In genomic region chr5:139763584-139764249, GRCh38 we compare ENCODE assay signal across 16 cellular contexts. TPM values are rescaled to one million over a fixed set of nuclear protein-coding genes. Genes with fewer than 3 reads are reported as not detected.
DNase-seq lines count a peak whose midpoint lies in the region; ATAC-seq, FAIRE-seq and TF ChIP-seq lines count a peak whose summit lies in the region.
"Had no signal": no experiment of that assay in that cellular context is flagged by ENCODE, and none has a peak within 500 bp of the region (broad histone marks: within the 10 kb centered on the region; RNA-seq: fewer than 3 reads in every experiment).

No MANE protein-coding gene starts in this region.

- H3K9me3 Mint-ChIP-seq in CD4-positive, alpha-beta T cell, result no peaks in the 10 kb centered on the region
- H3K9me3 Mint-ChIP-seq: naive thymus-derived CD4-positive, alpha-beta T cell had no signal

- H3K4me1 Mint-ChIP-seq in CD4-positive, alpha-beta T cell (ENCODE audit: low read depth), result peaks cover 9% of the 10 kb centered on the region

- no peak overlapping the region for H4K8ac ChIP-seq in H1 (ENCODE audit: extremely low read depth, insufficient read depth, low read length)

- no peak for FAIRE-seq in H1 (lab: Jason Lieb, UNC)

- H3K36me3 Mint-ChIP-seq in CD4-positive, alpha-beta T cell (ENCODE audit: low read depth), result no peaks in the 10 kb centered on the region
- H3K36me3 Mint-ChIP-seq: naive thymus-derived CD4-positive, alpha-beta T cell had no signal

- no peaks in the 10 kb centered on the region; the same call in 1 of the 2 replicates for H3K23me2 ChIP-seq in H1 (ENCODE audit: low read depth, low read length)

- no peak overlapping the region for H3K4me3 ChIP-seq in OCI-LY1 (ENCODE audit: low read depth, low read length, poor library complexity, severe bottlenecking)
- peak overlapping the region in 2 of 4 experiments; percentile 7 to 48; a peak in 4 of 8 replicates for H3K4me3 ChIP-seq in H1 (ENCODE audit: extremely low read depth in 1 of 4, insufficient read depth in 2 of 4, low read depth in 3 of 4, low read length in 4 of 4)
- H3K4me3 ChIP-seq in neural cell (ENCODE audit: low read length), result peak overlapping the region; percentile 67
- H3K4me3 ChIP-seq: SK-N-MC, upper lobe of left lung had no signal

- H4K20me1 ChIP-seq in OCI-LY1 (ENCODE audit: insufficient read depth, low read length) (no peaks in the 10 kb centered on the region), H1 (replicated peaks in 1 of 2; ENCODE audit: control insufficient read depth in 1 of 2, insufficient read depth in 2 of 2, low read length in 2 of 2) (peaks cover 0 to 7% of the 10 kb centered on the region in 2 experiments), neural cell (ENCODE audit: insufficient read depth) (no peaks in the 10 kb centered on the region)

- no peak overlapping the region for H3K14ac ChIP-seq in H1 (ENCODE audit: insufficient read length)

- H3K36me3 ChIP-seq in OCI-LY1 (ENCODE audit: insufficient read depth, low read length), result no peaks in the 10 kb centered on the region
- H3K36me3 ChIP-seq in H1 (ENCODE audit: control insufficient read depth in 2 of 4, insufficient read depth in 4 of 4, low read length in 3 of 4), result no peaks in the 10 kb centered on the region
- H3K36me3 ChIP-seq in neural cell (ENCODE audit: insufficient read depth, low read length), result no peaks in the 10 kb centered on the region
- H3K36me3 ChIP-seq: upper lobe of left lung had no signal

- H3K4me3 Mint-ChIP-seq in CD4-positive, alpha-beta T cell, result peak overlapping the region; percentile 28

- TF ChIP-seq POLR2A in H1 (IDR thresholded peaks at IDR 0.05; ENCODE audit: control extremely low read depth in 1 of 2, low read depth in 2 of 2, low read length in 2 of 2), result no peak

- no peak for TF ChIP-seq CTCF in CD4-positive, alpha-beta T cell (IDR thresholded peaks at IDR 0.05)
- TF ChIP-seq CTCF in OCI-LY1 (IDR thresholded peaks at IDR 0.05; ENCODE audit: low read length), result no peak; the same call in 1 of the 2 replicates
- TF ChIP-seq CTCF in H1 (IDR thresholded peaks at IDR 0.05; ENCODE audit: control extremely low read depth in 1 of 3, insufficient read depth in 1 of 3, low read depth in 1 of 3, low read length in 3 of 3), result no peak
- TF ChIP-seq CTCF in neural cell (IDR thresholded peaks at IDR 0.05; ENCODE audit: poor library complexity, severe bottlenecking), result peak; percentile 38

- no peak overlapping the region for H2BK5ac ChIP-seq in H1 (ENCODE audit: low read depth, low read length)

- H2AK5ac ChIP-seq in H1 (ENCODE audit: low read depth, low read length), result peak overlapping the region; percentile 68; the same call in 1 of the 2 replicates

- no peaks in the 10 kb centered on the region for H3K79me1 ChIP-seq in H1 (ENCODE audit: low read depth, low read length)

- no peaks in the 10 kb centered on the region for H3K79me2 ChIP-seq in OCI-LY1 (ENCODE audit: insufficient read depth, low read length)
- no peaks in the 10 kb centered on the region for H3K79me2 ChIP-seq in H1 (ENCODE audit: control insufficient read depth in 1 of 2, insufficient read depth in 2 of 2, low read length in 2 of 2)
- no peaks in the 10 kb centered on the region for H3K79me2 ChIP-seq in neural cell (replicated peaks; ENCODE audit: insufficient read depth, low read length)

- WGBS in H1 (ENCODE audit: extremely low coverage in 1 of 2, insufficient coverage in 1 of 2, insufficient read length in 1 of 2, insufficient replicate concordance in 2 of 2, low coverage in 1 of 2, low lambda C conversion rate in 2 of 2, missing lambda C conversion rate in 1 of 2), 2 experiments, result 52% methylated on average over 12 of the region's 12 CpGs; no CpG with 5 or more reads in 1 of the 2 experiments

- H3K27ac Mint-ChIP-seq in CD4-positive, alpha-beta T cell, result no peak overlapping the region
- H3K27ac Mint-ChIP-seq: naive thymus-derived CD4-positive, alpha-beta T cell had no signal

- H3K27me3 Mint-ChIP-seq in CD4-positive, alpha-beta T cell, result peaks cover 66% of the 10 kb centered on the region

- H2AFZ ChIP-seq in OCI-LY1 (ENCODE audit: low read length) (no peak overlapping the region), H1 (ENCODE audit: low read length) (no peak overlapping the region), neural cell (ENCODE audit: low read depth, low read length) (no peak overlapping the region)

- peaks cover 29% of the 10 kb centered on the region for H3K27me3 ChIP-seq in CD4-positive, alpha-beta T cell (ENCODE audit: control insufficient read depth, insufficient read depth, low read length)
- H3K27me3 ChIP-seq in OCI-LY1 (ENCODE audit: insufficient read depth, low read length) (peaks cover 5% of the 10 kb centered on the region; the same call in 1 of the 2 replicates), H1 (replicated peaks in 1 of 4; ENCODE audit: control insufficient read depth in 3 of 4, extremely low read depth in 1 of 4, insufficient read depth in 3 of 4, low read length in 3 of 4) (peaks cover 8 to 39% (median 27%) of the 10 kb centered on the region in 4 experiments), neural cell (ENCODE audit: insufficient read depth, low read depth, low read length) (no peaks in the 10 kb centered on the region)

- no peak for TF ChIP-seq EP300 in H1 (IDR thresholded peaks at IDR 0.05; ENCODE audit: borderline replicate concordance in 1 of 2, low read depth in 2 of 2, low read length in 2 of 2)
- TF ChIP-seq EP300 in neural cell (conservative IDR thresholded peaks at IDR 0.05; ENCODE audit: poor library complexity, severe bottlenecking), result no peak

- H3K18ac ChIP-seq in H1 (ENCODE audit: extremely low read depth, low read length), result peak overlapping the region; percentile 32; the same call in 1 of the 2 replicates

- H3K9me2 ChIP-seq in OCI-LY1 (ENCODE audit: low read depth, low read length) (no peaks in the 10 kb centered on the region), neural cell (ENCODE audit: insufficient read depth, low read length) (no peaks in the 10 kb centered on the region)

- TF ChIP-seq RAD21 in H1 (IDR thresholded peaks at IDR 0.05 in 1 of 2, conservative IDR thresholded peaks at IDR 0.05 in 1 of 2; ENCODE audit: low read depth in 2 of 2, low read length in 2 of 2) (no peak), neural cell (conservative IDR thresholded peaks at IDR 0.05) (no peak)

- CTCF ChIA-PET in CD4-positive, alpha-beta T cell (lab: Charles Lee), result interaction anchor here (1.4 kb wide), 1 partner anchor 12 kb away, joined by 4 read pairs; no protein-coding TSS in a partner anchor
- CTCF ChIA-PET in H1 (lab: Charles Lee; ENCODE audit: partially characterized antibody), result interaction anchor here (0.6 to 6.0 kb wide), 21 partner anchors 12 to 205 kb away, joined by 3 to 93 read pairs (median 5); no protein-coding TSS in a partner anchor

- no peak overlapping the region for H2BK20ac ChIP-seq in H1 (ENCODE audit: low read length)

- H3F3A ChIP-seq in OCI-LY1 (ENCODE audit: insufficient read depth, low read length) (peaks cover 5% of the 10 kb centered on the region; the same call in 1 of the 2 replicates), neural cell (ENCODE audit: insufficient read depth, low read length, poor library complexity, severe bottlenecking) (no peaks in the 10 kb centered on the region)

- ATAC-seq in CD4-positive, alpha-beta T cell (ENCODE audit: poor library complexity), result no peak
- ATAC-seq in HG02571 (IDR thresholded peaks at IDR 0.05; ENCODE audit: unreplicated experiment), result no peak
- ATAC-seq: left ventricle myocardium superior; naive thymus-derived CD4-positive, alpha-beta T cell had no signal

- peak overlapping the region; percentile 81; the same call in 1 of the 2 replicates for H2BK12ac ChIP-seq in H1 (ENCODE audit: low read depth, low read length)

- H3K9ac ChIP-seq in OCI-LY1 (ENCODE audit: low read length) (no peak overlapping the region), H1 (replicated peaks in 1 of 4; ENCODE audit: extremely low read depth in 1 of 4, low read depth in 3 of 4, low read length in 3 of 4) (no peak overlapping the region), neural cell (ENCODE audit: low read length) (peak overlapping the region; percentile 69)

- no peak overlapping the region for H3K27ac ChIP-seq in CD4-positive, alpha-beta T cell (ENCODE audit: low read depth, low read length)
- no peak overlapping the region for H3K27ac ChIP-seq in OCI-LY1 (ENCODE audit: low read depth, low read length, poor library complexity, severe bottlenecking)
- no peak overlapping the region for H3K27ac ChIP-seq in H1 (ENCODE audit: low read depth, low read length)
- peak overlapping the region; percentile 71 for H3K27ac ChIP-seq in neural cell (ENCODE audit: low read length)
- H3K27ac ChIP-seq: SK-N-MC, upper lobe of left lung had no signal

- intact Hi-C loops in CD4-positive, alpha-beta T cell (cut with DNase I, micrococcal nuclease), result loop anchor here in 1 of 2 experiments (2.0 kb wide), 1 partner anchor 245 kb away; no protein-coding TSS in a partner anchor

- no peak overlapping the region for H3K56ac ChIP-seq in H1 (replicated peaks; ENCODE audit: insufficient read length, low read depth, low read length)

- H4K5ac ChIP-seq in H1 (ENCODE audit: insufficient read length, low read depth, low read length), result no peak overlapping the region

- H3K4me2 ChIP-seq in OCI-LY1 (ENCODE audit: low read length) (peak overlapping the region; percentile 21; the same call in 1 of the 2 replicates), H1 (ENCODE audit: insufficient read depth in 1 of 2, low read depth in 2 of 2, low read length in 2 of 2) (peak overlapping the region; percentile 36 to 64), neural cell (ENCODE audit: low read length) (peak overlapping the region; percentile 76)

- no peak for DNase-seq in CD4-positive, alpha-beta T cell
- DNase-seq in H1 (ENCODE audit: low read depth in 1 of 2, low spot score in 2 of 2) (no peak), MV-4-11 (lab: John Stamatoyannopoulos, UW) (no peak), H4 (ENCODE audit: low spot score) (no peak)
- DNase-seq in activated effector memory CD4-positive, alpha-beta T cell treated with Interleukin-2 at 50 U/mL for 16 hours, result no peak
- DNase-seq: activated effector memory CD4-positive, alpha-beta T cell treated with anti-CD3 and anti-CD28 coated beads, Interleukin-2, amount 50 U/mL, for 16 hours; KG1 had no signal

- no peak overlapping the region for H3K23ac ChIP-seq in H1 (ENCODE audit: insufficient read length)

- H4K91ac ChIP-seq in H1 (replicated peaks; ENCODE audit: insufficient read length, low read length), result peak overlapping the region; percentile 17

- POLR2A ChIA-PET in CD4-positive, alpha-beta T cell (lab: Charles Lee), result no interaction called here
- POLR2A ChIA-PET in H1 (lab: Charles Lee; ENCODE audit: partially characterized antibody), result interaction anchor here (0.5 to 3.1 kb wide), 5 partner anchors 18 to 383 kb away, joined by 3 to 11 read pairs (median 4); no protein-coding TSS in a partner anchor

- no peaks in the 10 kb centered on the region for H3K9me3 ChIP-seq in CD4-positive, alpha-beta T cell (ENCODE audit: control insufficient read depth, low read length)
- H3K9me3 ChIP-seq in OCI-LY1 (ENCODE audit: low read length) (no peaks in the 10 kb centered on the region), H1 (ENCODE audit: insufficient read depth in 2 of 2, low read depth in 1 of 2, low read length in 1 of 2) (no peaks in the 10 kb centered on the region), neural cell (ENCODE audit: low read length) (no peaks in the 10 kb centered on the region)
- H3K9me3 ChIP-seq: upper lobe of left lung had no signal

- peaks cover 25% of the 10 kb centered on the region for H3K4me1 ChIP-seq in OCI-LY1 (ENCODE audit: insufficient read depth, low read length, severe bottlenecking)
- H3K4me1 ChIP-seq in H1 (replicated peaks in 1 of 4; ENCODE audit: control insufficient read depth in 3 of 4, insufficient read depth in 4 of 4, low read length in 3 of 4), result peaks cover 9 to 32% (median 15%) of the 10 kb centered on the region in 4 experiments

- H2BK15ac ChIP-seq in H1 (ENCODE audit: low read length), result peak overlapping the region; percentile 72; the same call in 1 of the 2 replicates

- H2BK120ac ChIP-seq in H1 (replicated peaks; ENCODE audit: low read depth, low read length), result no peak overlapping the region

- peak overlapping the region; percentile 22 for H3K4ac ChIP-seq in H1 (replicated peaks; ENCODE audit: insufficient read length, low read depth, low read length)

RNA-seq across cellular contexts. Expression of gene PSD2, which starts 31.9 kb away (rescaled TPM):
- total RNA-seq in CD4-positive, alpha-beta T cell, result under 1 TPM in 1 of 2 experiments, not detected in 1; 0.08 TPM
- 0.06 and 0.13 TPM in 2 replicates for total RNA-seq in H1 (2021; fragmentation: NEBNext Ultra II Directional; extraction: Animal tissue kit (Norgen Biotek cat#: 25700))
- polyA plus RNA-seq in H1 (2011; rRNA removed), result 0.14 and 0.25 TPM in 2 replicates
- 0.23 TPM for polyA plus RNA-seq in H1 (2011; cell fraction: cytosol; rRNA removed)
- polyA plus RNA-seq in H1 (2011; cell fraction: nucleus; rRNA removed), result 0.48 TPM
- 0.09 to 0.24 TPM (median 0.15 TPM) in 4 replicates for polyA plus RNA-seq in H1 (2012, experiment 1 of 2)
- polyA plus RNA-seq in H1 (2012, experiment 2 of 2), result 0.14 TPM
- 0.06 TPM for polyA plus RNA-seq in H1 (2013, experiment 1 of 2)
- 0.09 TPM for polyA plus RNA-seq in H1 (2013, experiment 2 of 2)
- 0.17 TPM in 1 of 2 replicates, not detected in the other for polyA minus RNA-seq in H1 (2011; rRNA and poly(A)+ RNA removed)
- not detected for polyA minus RNA-seq in H1 (2011; cell fraction: cytosol; rRNA and poly(A)+ RNA removed)
- polyA minus RNA-seq in H1 (2011; cell fraction: nucleus; rRNA and poly(A)+ RNA removed), result 0.20 TPM
- 33.4 and 38.6 TPM in 2 replicates for polyA plus RNA-seq in neural cell
- polyA minus RNA-seq in neural cell, result 47.7 and 49.2 TPM in 2 replicates
- total RNA-seq in H4 (2014; rRNA removed; shearing (Covaris generic)), result 0.04 TPM in 1 of 2 replicates, not detected in the other
- total RNA-seq: activated CD8-positive, alpha-beta memory T cell treated with anti-CD3 and anti-CD28 coated beads for 36 hours; dermis microvascular lymphatic vessel endothelial cell; left ventricle myocardium superior had no signal
- polyA plus RNA-seq: naive thymus-derived CD4-positive, alpha-beta T cell had no signal

Comparison
In these comparisons a context has a peak if more than half of its experiments do, and no peak if none do; other contexts are left out.
1. H3K4me2 ChIP-seq: peak in every context shown above with its lines; median percentile 76 in neural cell; 50 in H1; 21 in OCI-LY1.